In genomic region chr1:207821464-207822045, GRCh38 we compare ENCODE assay signal across 10 cellular contexts.
DNase-seq lines count a peak whose midpoint lies in the region; ATAC-seq and TF ChIP-seq lines count a peak whose summit lies in the region.
"Had no signal": no experiment of that assay in that cellular context is flagged by ENCODE, and none has a peak within 500 bp of the region (broad histone marks: within the 10 kb centered on the region; RNA-seq: fewer than 3 reads in every experiment).

No MANE protein-coding gene starts in this region.

- no peaks in the 10 kb centered on the region for H3K9me3 ChIP-seq in BLaER1
- H3K9me3 ChIP-seq in duodenal mucosa (ENCODE audit: control insufficient read depth in 1 of 2, low read length in 2 of 2): no peaks in the 10 kb centered on the region
- H3K9me3 ChIP-seq in ovary: no peaks in the 10 kb centered on the region

- H3K4me3 ChIP-seq in BLaER1: no peak overlapping the region
- peak overlapping the region; percentile 38 for H3K4me3 ChIP-seq in KMS-11 (IDR thresholded peaks at IDR 0.05; ENCODE audit: insufficient read depth, low read depth, low read length)
- peak overlapping the region; percentile 85 to 93 for H3K4me3 ChIP-seq in duodenal mucosa (ENCODE audit: low read depth in 1 of 2, low read length in 2 of 2)
- peak overlapping the region; percentile 78 for H3K4me3 ChIP-seq in ovary

- peaks cover 56% of the 10 kb centered on the region for H3K4me1 ChIP-seq in BLaER1
- peaks cover 61% of the 10 kb centered on the region for H3K4me1 ChIP-seq in KMS-11 (ENCODE audit: low read depth, poor library complexity, severe bottlenecking)
- H3K4me1 ChIP-seq in duodenal mucosa (ENCODE audit: control insufficient read depth in 1 of 2, insufficient read depth in 2 of 2, low read length in 2 of 2): peaks cover 47 to 57% of the 10 kb centered on the region in 2 donors
- H3K4me1 ChIP-seq in ovary (ENCODE audit: insufficient read depth): peaks cover 46% of the 10 kb centered on the region

- H3K9ac ChIP-seq in BLaER1 (no peak overlapping the region), KMS-11 (peak overlapping the region; percentile 81), duodenal mucosa (ENCODE audit: low read depth in 1 of 2, low read length in 2 of 2) (peak overlapping the region; percentile 74 to 95)

- H3K27ac ChIP-seq in BLaER1: 0 out of 2 replicates have a peak overlapping the region, but pooled peaks have one; percentile 18
- peak overlapping the region; percentile 92 for H3K27ac ChIP-seq in KMS-11
- H3K27ac ChIP-seq in duodenal mucosa (ENCODE audit: low read depth, low read length): peak overlapping the region; percentile 7
- peak overlapping the region; percentile 19 to 97 for H3K27ac ChIP-seq in ovary

- no peak for TF ChIP-seq EP300 in ovary (IDR thresholded peaks at IDR 0.05)

- no peak overlapping the region for H2AFZ ChIP-seq in KMS-11 (ENCODE audit: low read depth)

- TF ChIP-seq CTCF in KMS-11 (conservative IDR thresholded peaks at IDR 0.05; ENCODE audit: low read depth, low read length): no peak
- no peak for TF ChIP-seq CTCF in ovary (IDR thresholded peaks at IDR 0.05)

- TF ChIP-seq POLR2A in ovary (IDR thresholded peaks at IDR 0.05): no peak

- WGBS in ovary, 3 donors: 92 to 95% (median 94%) methylated on average over 17 of the region's 17 CpGs

- H3K4me2 ChIP-seq in BLaER1: peak overlapping the region; percentile 72
- H3K4me2 ChIP-seq in KMS-11: peak overlapping the region; percentile 79

- H3K79me2 ChIP-seq in KMS-11 (ENCODE audit: insufficient read depth, low read depth): peaks cover 71% of the 10 kb centered on the region

- peak in 1 of 5 donors; percentile 47 for DNase-seq in ovary
- no peak for DNase-seq in NCI-H1048 (lab: John Stamatoyannopoulos, UW)
- DNase-seq in NCI-H526 treated with DMSO at 0.1 percent for 48 hours (lab: John Stamatoyannopoulos, UW): no peak
- DNase-seq in NCI-H146 (lab: John Stamatoyannopoulos, UW): no peak
- DNase-seq: cerebellar nuclear complex, NCI-H2227 treated with DMSO at 0.1 percent for 48 hours had no signal

- ATAC-seq in HG03342 (IDR thresholded peaks at IDR 0.05; ENCODE audit: unreplicated experiment): no peak

- intact Hi-C loops in ovary (cut with DNase I): loop anchor here in 2 of 4 donors (2.0 to 10.0 kb wide), 2 partner anchors 47 to 143 kb away; no protein-coding TSS in a partner anchor

- H3K27me3 ChIP-seq in BLaER1: no peaks in the 10 kb centered on the region
- no peaks in the 10 kb centered on the region for H3K27me3 ChIP-seq in KMS-11 (ENCODE audit: insufficient read depth, low read depth)
- no peaks in the 10 kb centered on the region for H3K27me3 ChIP-seq in duodenal mucosa (ENCODE audit: control insufficient read depth in 1 of 2, insufficient read depth in 2 of 2, low read length in 2 of 2)
- no peaks in the 10 kb centered on the region for H3K27me3 ChIP-seq in ovary

- peaks cover 25% of the 10 kb centered on the region for H3K36me3 ChIP-seq in BLaER1
- no peaks in the 10 kb centered on the region; the same call in 1 of the 2 replicates for H3K36me3 ChIP-seq in KMS-11 (ENCODE audit: insufficient read depth)
- peaks cover 21 to 37% of the 10 kb centered on the region in 2 donors for H3K36me3 ChIP-seq in duodenal mucosa (ENCODE audit: control insufficient read depth in 1 of 2, insufficient read depth in 2 of 2, low read length in 2 of 2)
- H3K36me3 ChIP-seq in ovary: no peaks in the 10 kb centered on the region

- H4K20me1 ChIP-seq in BLaER1 (peaks cover 20% of the 10 kb centered on the region; the same call in 1 of the 2 replicates), KMS-11 (ENCODE audit: insufficient read depth) (no peaks in the 10 kb centered on the region)

Comparison
In these comparisons a context has a peak if more than half of its experiments do, and no peak if none do; other contexts are left out.
1. H3K27ac ChIP-seq: peak in every context shown above with its lines; median percentile 92 in KMS-11; 58 in ovary; 18 in BLaER1; 7 in duodenal mucosa.